ENCODE assay signal across 24 cellular contexts in the genomic region with DNA sequence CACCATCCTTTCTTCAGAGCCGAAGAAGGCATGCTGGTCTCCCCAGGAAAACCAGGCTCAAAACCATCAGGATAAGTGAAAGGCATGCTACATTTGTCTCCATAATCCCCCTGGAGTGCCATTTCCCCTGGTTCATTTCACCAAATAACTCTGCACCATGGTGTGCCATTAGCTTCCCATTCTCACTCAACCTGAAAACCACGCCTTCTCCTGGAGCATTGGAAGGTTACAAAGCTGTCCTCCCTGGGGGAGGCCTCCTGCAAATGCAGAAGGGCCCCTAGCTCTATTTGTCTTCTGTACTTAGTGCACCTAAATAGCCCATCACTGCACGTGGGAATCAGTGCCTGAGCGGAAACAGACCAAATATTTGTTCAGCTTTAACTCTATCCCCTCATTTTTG.
DNase-seq lines count a peak whose midpoint lies in the region; TF ChIP-seq lines count a peak whose summit lies in the region.
"Had no signal": no experiment of that assay in that cellular context is flagged by ENCODE, and none has a peak within 500 bp of the region (broad histone marks: within the 10 kb centered on the region; RNA-seq: fewer than 3 reads in every experiment).

No MANE protein-coding gene starts in this region.

- no peak overlapping the region for H2AFZ ChIP-seq in smooth muscle cell (ENCODE audit: low read depth)
- no peak overlapping the region for H2AFZ ChIP-seq in SK-N-SH (ENCODE audit: low read depth)

- H3K9ac ChIP-seq in smooth muscle cell (ENCODE audit: low read depth): no peak overlapping the region
- H3K9ac ChIP-seq in SK-N-SH: no peak overlapping the region

- DNase-seq in NCI-H510A treated with DMSO at 0.1 percent for 48 hours (lab: John Stamatoyannopoulos, UW) (peak; percentile 5), NCI-H510A (lab: John Stamatoyannopoulos, UW) (no peak), NCI-H2081 (lab: John Stamatoyannopoulos, UW) (peak; percentile 57 to 73), SJCRH30 (no peak), smooth muscle cell (lab: John Stamatoyannopoulos, UW; ENCODE audit: unreplicated experiment) (no peak), hippocampal formation (lab: John Stamatoyannopoulos, UW) (no peak), NCI-H226 (no peak), SK-N-SH (no peak)
- DNase-seq: 8988T; activated CD4-positive, alpha-beta T cell treated with anti-CD3 and anti-CD28 coated beads for 1 hour; activated CD8-positive, alpha-beta memory T cell treated with anti-CD3 and anti-CD28 coated beads for 24 hours; activated gamma-delta T cell treated with Interleukin-2 at 50 U/mL for 16 hours; activated naive CD8-positive, alpha-beta T cell treated with anti-CD3 and anti-CD28 coated beads, Interleukin-2, amount 50 U/mL, for 24 hours; activated T-cell treated with anti-CD3 and anti-CD28 coated beads, Interleukin-2, amount 50 U/mL, for 1 hour; body of pancreas; effector memory CD4-positive, alpha-beta T cell; foreskin keratinocyte; H9; IMR-90; left colon; NCI-H1105; Peyer's patch; upper lobe of right lung had no signal

- H3K36me3 ChIP-seq in SJCRH30 (no peaks in the 10 kb centered on the region), smooth muscle cell (ENCODE audit: low read depth) (no peaks in the 10 kb centered on the region), SK-N-SH (replicated peaks in 1 of 2; ENCODE audit: control insufficient read depth in 1 of 2, insufficient read depth in 2 of 2, low read length in 1 of 2) (no peaks in the 10 kb centered on the region)
- H3K36me3 ChIP-seq: Peyer's patch, SJSA1, upper lobe of right lung had no signal

- no peak for TF ChIP-seq EP300 in SK-N-SH (IDR thresholded peaks at IDR 0.05; ENCODE audit: borderline replicate concordance in 1 of 2, low read depth in 1 of 2, low read length in 1 of 2)

- 67% methylated on average over 4 of the region's 4 CpGs for WGBS in smooth muscle cell (ENCODE audit: low lambda C conversion rate)
- 78% methylated on average over 3 of the region's 4 CpGs for WGBS in SK-N-SH (ENCODE audit: low lambda C conversion rate)

- H3K9me3 ChIP-seq in SJCRH30 (replicated peaks): no peaks in the 10 kb centered on the region
- no peaks in the 10 kb centered on the region for H3K9me3 ChIP-seq in smooth muscle cell (replicated peaks; ENCODE audit: low read depth)
- no peaks in the 10 kb centered on the region for H3K9me3 ChIP-seq in SK-N-SH
- H3K9me3 ChIP-seq: body of pancreas, Peyer's patch, SJSA1, upper lobe of right lung had no signal

- peaks cover 2% of the 10 kb centered on the region for H3F3A ChIP-seq in smooth muscle cell (ENCODE audit: low read depth)
- H3F3A ChIP-seq in SK-N-SH (replicated peaks; ENCODE audit: insufficient read depth): peaks cover 18% of the 10 kb centered on the region

- H3K27me3 ChIP-seq in SJCRH30 (no peaks in the 10 kb centered on the region), smooth muscle cell (ENCODE audit: low read depth) (no peaks in the 10 kb centered on the region), SK-N-SH (ENCODE audit: insufficient read depth) (no peaks in the 10 kb centered on the region)
- H3K27me3 ChIP-seq: body of pancreas, foreskin keratinocyte, Peyer's patch, SJSA1, upper lobe of right lung had no signal

- H3K9me2 ChIP-seq in SK-N-SH: no peaks in the 10 kb centered on the region

- H4K20me1 ChIP-seq in smooth muscle cell (ENCODE audit: low read depth) (no peaks in the 10 kb centered on the region), SK-N-SH (ENCODE audit: insufficient read depth) (no peaks in the 10 kb centered on the region)

- H3K4me3 ChIP-seq in SJCRH30 (no peak overlapping the region), smooth muscle cell (no peak overlapping the region), SK-N-SH (ENCODE audit: low read depth in 2 of 2, low read length in 1 of 2) (no peak overlapping the region)
- H3K4me3 ChIP-seq: body of pancreas, Peyer's patch, SJSA1, upper lobe of right lung had no signal

- POLR2A ChIA-PET in SK-N-SH (lab: Yijun Ruan, JAX): interaction anchor here (0.7 kb wide), 1 partner anchor 15 kb away, joined by 3 read pairs; no protein-coding TSS in a partner anchor

- H3K27ac ChIP-seq in SJCRH30 (peak overlapping the region; percentile 78), smooth muscle cell (ENCODE audit: low read depth) (no peak overlapping the region), SK-N-SH (ENCODE audit: low read depth in 2 of 2, low read length in 1 of 2) (no peak overlapping the region)
- H3K27ac ChIP-seq: body of pancreas, foreskin keratinocyte, Peyer's patch, SJSA1, upper lobe of right lung had no signal

- no peak for TF ChIP-seq RAD21 in SK-N-SH (IDR thresholded peaks at IDR 0.05; ENCODE audit: low read length)

- CTCF ChIA-PET in SK-N-SH (lab: Yijun Ruan, JAX): interaction anchor here (0.9 to 1.7 kb wide), 3 partner anchors 9 to 55 kb away, joined by 3 to 6 read pairs (median 4); no protein-coding TSS in a partner anchor

- H3K4me2 ChIP-seq in smooth muscle cell (peak overlapping the region; percentile 49), SK-N-SH (no peak overlapping the region)

- no peaks in the 10 kb centered on the region for H3K79me2 ChIP-seq in smooth muscle cell (ENCODE audit: low read depth)
- H3K79me2 ChIP-seq in SK-N-SH (ENCODE audit: insufficient read depth): no peaks in the 10 kb centered on the region

- peaks cover 21% of the 10 kb centered on the region for H3K4me1 ChIP-seq in SJCRH30
- H3K4me1 ChIP-seq in smooth muscle cell (ENCODE audit: low read depth): peaks cover 37% of the 10 kb centered on the region
- H3K4me1 ChIP-seq in SK-N-SH (ENCODE audit: control insufficient read depth in 1 of 2, insufficient read depth in 2 of 2, low read depth in 1 of 2, low read length in 1 of 2): peaks cover 8 to 13% of the 10 kb centered on the region in 2 experiments; a peak in 1 of 4 replicates
- H3K4me1 ChIP-seq: Peyer's patch, upper lobe of right lung had no signal

- TF ChIP-seq CTCF in smooth muscle cell (IDR thresholded peaks at IDR 0.05; ENCODE audit: borderline replicate concordance, insufficient read depth, poor library complexity, severe bottlenecking) (no peak), SK-N-SH (IDR thresholded peaks at IDR 0.05) (no peak)

TF ChIP-seq in SK-N-SH, 30 proteins besides CTCF, POLR2A, EP300 and RAD21:
- no peak for TF ChIP-seq USF2 (IDR thresholded peaks at IDR 0.05; ENCODE audit: borderline replicate concordance, low read depth, low read length)
- no peak for TF ChIP-seq ELF1 (IDR thresholded peaks at IDR 0.05)
- no peak for TF ChIP-seq FOSL2 (IDR thresholded peaks at IDR 0.05; ENCODE audit: borderline replicate concordance, low read depth)
- no peak for TF ChIP-seq FOXM1 (IDR thresholded peaks at IDR 0.05; ENCODE audit: low read depth)
- no peak for TF ChIP-seq RCOR1 (IDR thresholded peaks at IDR 0.05; ENCODE audit: low read length)
- TF ChIP-seq TCF12 (IDR thresholded peaks at IDR 0.05): no peak
- no peak for TF ChIP-seq JUND (IDR thresholded peaks at IDR 0.05)
- no peak for TF ChIP-seq SMC3 (IDR thresholded peaks at IDR 0.05; ENCODE audit: low read depth, low read length)
- TF ChIP-seq YY1 (IDR thresholded peaks at IDR 0.05; ENCODE audit: low read depth): no peak
- no peak for TF ChIP-seq USF1 (IDR thresholded peaks at IDR 0.05; ENCODE audit: borderline replicate concordance, low read depth)
- no peak for TF ChIP-seq NFIC (IDR thresholded peaks at IDR 0.05; ENCODE audit: borderline replicate concordance)
- no peak for TF ChIP-seq CHD2 (IDR thresholded peaks at IDR 0.05; ENCODE audit: low read length, partially characterized antibody)
- TF ChIP-seq GABPA (IDR thresholded peaks at IDR 0.05; ENCODE audit: low read depth): no peak
- TF ChIP-seq GATA2 (CRISPR knock-in tag; IDR thresholded peaks at IDR 0.05): no peak

Comparison
In these comparisons a context has a peak if more than half of its experiments do, and no peak if none do; other contexts are left out.
1. DNase-seq: peak in NCI-H510A treated with DMSO at 0.1 percent for 48 hours (single experiment) and NCI-H2081 (2 of 2); none in NCI-H510A (single experiment), SJCRH30 (0 of 2), smooth muscle cell (single experiment), hippocampal formation (0 of 2), NCI-H226 (single experiment) and SK-N-SH (single experiment).